ENCODE assay signal across 24 cellular contexts in the genomic region with DNA sequence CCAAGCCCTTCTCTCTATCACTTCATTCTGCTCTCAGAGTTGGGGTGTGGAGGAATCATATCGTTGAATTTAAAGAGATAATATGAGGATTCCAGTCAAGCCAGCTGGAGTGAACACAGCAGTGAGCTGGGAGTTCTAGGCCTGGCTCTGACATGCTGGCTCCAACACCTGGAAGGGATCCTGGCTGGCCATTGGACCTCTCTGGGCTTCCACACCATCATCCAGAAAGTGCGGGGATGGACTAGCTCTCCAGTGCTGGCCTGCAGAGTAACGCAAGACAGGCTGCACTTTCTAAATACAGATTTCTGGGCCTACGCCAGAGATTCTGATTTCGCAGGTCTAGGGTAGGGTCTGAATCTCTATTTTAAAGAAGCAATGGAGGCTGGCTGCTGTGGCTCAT. TPM values are rescaled to one million over a fixed set of nuclear protein-coding genes. Genes with fewer than 3 reads are reported as not detected.
DNase-seq lines count a peak whose midpoint lies in the region; ATAC-seq and TF ChIP-seq lines count a peak whose summit lies in the region.
"Had no signal": no experiment of that assay in that cellular context is flagged by ENCODE, and none has a peak within 500 bp of the region (broad histone marks: within the 10 kb centered on the region; RNA-seq: fewer than 3 reads in every experiment).

No MANE protein-coding gene starts in this region.

- H3K4me1 ChIP-seq in endodermal cell (ENCODE audit: control insufficient read depth, insufficient read depth, low read length): peaks cover 12% of the 10 kb centered on the region
- no peaks in the 10 kb centered on the region for H3K4me1 ChIP-seq in sigmoid colon
- H3K4me1 ChIP-seq: BE2C had no signal

- 83 to 98% methylated on average over 3 to 5 of the region's 5 CpGs for WGBS in endodermal cell (ENCODE audit: insufficient coverage in 1 of 2, insufficient read length in 1 of 2), 2 experiments
- WGBS in sigmoid colon, 2 donors: 95 to 96% methylated on average over 5 of the region's 5 CpGs

- TF ChIP-seq POLR2A in sigmoid colon (IDR thresholded peaks at IDR 0.05): no peak

- TF ChIP-seq CTCF in endodermal cell (conservative IDR thresholded peaks at IDR 0.05): no peak
- no peak for TF ChIP-seq CTCF in sigmoid colon (IDR thresholded peaks at IDR 0.05)

- no peak for DNase-seq in activated CD4-positive, alpha-beta T cell treated with anti-CD3 and anti-CD28 coated beads, Interleukin-2, amount 10 ng/mL, durations not matched to agents 24 days and 14 days
- DNase-seq in activated CD4-positive, alpha-beta T cell treated with anti-CD3 and anti-CD28 coated beads for 4 hours: no peak
- DNase-seq in 8988T: peak; percentile 0
- DNase-seq in endodermal cell: peak; percentile 40
- peak; percentile 64 for DNase-seq in sigmoid colon
- DNase-seq: ACHN; AML-193; BE2C; CD4-positive, alpha-beta T cell; CD8-positive, alpha-beta memory T cell; DMS 273 treated with DMSO at 0.1 percent for 48 hours; DMS79; EL; GDM1; H9 had no signal

- H3K9me3 Mint-ChIP-seq in activated CD4-positive, alpha-beta T cell treated with anti-CD3 and anti-CD28 coated beads, Interleukin-2, amount 10 ng/mL, durations not matched to agents 24 days and 14 days: no peaks in the 10 kb centered on the region
- no peaks in the 10 kb centered on the region for H3K9me3 Mint-ChIP-seq in endodermal cell
- H3K9me3 Mint-ChIP-seq: CD14-positive monocyte; CD4-positive, alpha-beta T cell; CD8-positive, alpha-beta memory T cell; GM23338; H9 had no signal

- intact Hi-C loops in activated CD4-positive, alpha-beta T cell treated with anti-CD3 and anti-CD28 coated beads, Interleukin-2, amount 10 ng/mL, durations not matched to agents 24 days and 14 days (cut with micrococcal nuclease): no loop called here
- intact Hi-C loops in sigmoid colon (cut with DNase I): no loop called here

- H3K9me3 ChIP-seq in endodermal cell (ENCODE audit: control insufficient read depth, low read length) (no peaks in the 10 kb centered on the region), sigmoid colon (no peaks in the 10 kb centered on the region)
- H3K9me3 ChIP-seq: A549; BE2C; BLaER1 treated with 17β-estradiol and CSF1 and Interleukin-3, amounts not matched to agents 10 nM and 100 nM had no signal

- H3K27me3 ChIP-seq in endodermal cell (ENCODE audit: control insufficient read depth, insufficient read depth, low read length, poor library complexity, severe bottlenecking): no peaks in the 10 kb centered on the region
- no peaks in the 10 kb centered on the region for H3K27me3 ChIP-seq in sigmoid colon
- H3K27me3 ChIP-seq: BE2C; BLaER1 treated with 17β-estradiol and CSF1 and Interleukin-3, amounts not matched to agents 10 nM and 100 nM had no signal

- H3K27ac ChIP-seq in endodermal cell (ENCODE audit: low read depth, low read length): no peak overlapping the region
- H3K27ac ChIP-seq in sigmoid colon: no peak overlapping the region
- H3K27ac ChIP-seq: 22Rv1; A549; BLaER1 treated with 17β-estradiol and CSF1 and Interleukin-3, amounts not matched to agents 10 nM and 100 nM had no signal

- H3K4me3 ChIP-seq in endodermal cell (ENCODE audit: low read length): no peak overlapping the region
- H3K4me3 ChIP-seq in sigmoid colon: no peak overlapping the region
- H3K4me3 ChIP-seq: A549; BLaER1 treated with 17β-estradiol and CSF1 and Interleukin-3, amounts not matched to agents 10 nM and 100 nM; GM12878; GM23338 had no signal

- no peak for ATAC-seq in HG02938 (IDR thresholded peaks at IDR 0.05; ENCODE audit: unreplicated experiment)
- no peak for ATAC-seq in GM21737 (IDR thresholded peaks at IDR 0.05; ENCODE audit: unreplicated experiment)
- ATAC-seq: A549, GM12878, GM23338, HCT116 had no signal

- no peaks in the 10 kb centered on the region for H3K27me3 Mint-ChIP-seq in activated CD4-positive, alpha-beta T cell treated with anti-CD3 and anti-CD28 coated beads, Interleukin-2, amount 10 ng/mL, durations not matched to agents 24 days and 14 days
- H3K27me3 Mint-ChIP-seq in endodermal cell (ENCODE audit: insufficient read depth): peaks cover 5% of the 10 kb centered on the region
- H3K27me3 Mint-ChIP-seq: CD4-positive, alpha-beta T cell; CD8-positive, alpha-beta memory T cell had no signal

- H3K4me3 Mint-ChIP-seq in activated CD4-positive, alpha-beta T cell treated with anti-CD3 and anti-CD28 coated beads, Interleukin-2, amount 10 ng/mL, durations not matched to agents 24 days and 14 days: no peak overlapping the region
- H3K4me3 Mint-ChIP-seq in endodermal cell: no peak overlapping the region
- H3K4me3 Mint-ChIP-seq: CD14-positive monocyte; CD4-positive, alpha-beta T cell; CD8-positive, alpha-beta memory T cell; GM23338; H9 had no signal

- peaks cover 32% of the 10 kb centered on the region for H3K4me1 Mint-ChIP-seq in activated CD4-positive, alpha-beta T cell treated with anti-CD3 and anti-CD28 coated beads, Interleukin-2, amount 10 ng/mL, durations not matched to agents 24 days and 14 days
- H3K4me1 Mint-ChIP-seq in endodermal cell: peaks cover 24% of the 10 kb centered on the region
- H3K4me1 Mint-ChIP-seq: CD14-positive monocyte had no signal

- H3K36me3 Mint-ChIP-seq in activated CD4-positive, alpha-beta T cell treated with anti-CD3 and anti-CD28 coated beads, Interleukin-2, amount 10 ng/mL, durations not matched to agents 24 days and 14 days (ENCODE audit: low read depth): peaks cover 79% of the 10 kb centered on the region
- H3K36me3 Mint-ChIP-seq in endodermal cell (ENCODE audit: low read depth): no peaks in the 10 kb centered on the region
- H3K36me3 Mint-ChIP-seq: CD8-positive, alpha-beta memory T cell had no signal

- H3K36me3 ChIP-seq in endodermal cell (ENCODE audit: control insufficient read depth, insufficient read depth, low read length) (no peaks in the 10 kb centered on the region), sigmoid colon (no peaks in the 10 kb centered on the region)
- H3K36me3 ChIP-seq: BE2C had no signal

- TF ChIP-seq EP300 in sigmoid colon (IDR thresholded peaks at IDR 0.05): no peak

- peak overlapping the region; percentile 60 for H3K27ac Mint-ChIP-seq in activated CD4-positive, alpha-beta T cell treated with anti-CD3 and anti-CD28 coated beads, Interleukin-2, amount 10 ng/mL, durations not matched to agents 24 days and 14 days
- no peak overlapping the region for H3K27ac Mint-ChIP-seq in endodermal cell
- H3K27ac Mint-ChIP-seq: CD4-positive, alpha-beta T cell; GM23338; H9 had no signal

- no peak overlapping the region for H3K9ac ChIP-seq in endodermal cell (ENCODE audit: extremely low read depth, low read length, poor library complexity, severe bottlenecking)
- H3K9ac ChIP-seq: BLaER1 treated with 17β-estradiol and CSF1 and Interleukin-3, amounts not matched to agents 10 nM and 100 nM had no signal

RNA-seq across cellular contexts. Expression of gene HDAC7, which starts 34.8 kb away (rescaled TPM):
- total RNA-seq in activated CD4-positive, alpha-beta T cell treated with anti-CD3 and anti-CD28 coated beads, Interleukin-2, amount 10 ng/mL, durations not matched to agents 24 days and 14 days: 405 and 419 TPM in 2 replicates
- total RNA-seq in endodermal cell (100 to 1,000 TPM; 146 to 154 TPM), sigmoid colon (10 to 100 TPM; 45.3 to 79.2 (median 53.1) TPM)
- polyA plus RNA-seq in endodermal cell (2013, experiment 1 of 2): 73.0 TPM
- 68.5 TPM for polyA plus RNA-seq in endodermal cell (2013, experiment 2 of 2)
- polyA plus RNA-seq in sigmoid colon: 10 to 100 TPM in 2 of 3 donors, 1 to 10 TPM in 1; 6.5 to 44.8 (median 16.8) TPM

RNA-seq across cellular contexts. Expression of gene VDR, which starts 50.3 kb away (rescaled TPM):
- total RNA-seq in activated CD4-positive, alpha-beta T cell treated with anti-CD3 and anti-CD28 coated beads, Interleukin-2, amount 10 ng/mL, durations not matched to agents 24 days and 14 days: 267 and 277 TPM in 2 replicates
- total RNA-seq in endodermal cell (under 1 TPM in 1 of 2 donors, not detected in 1; 0.04 TPM), sigmoid colon (1 to 10 TPM in 3 of 4 donors, under 1 TPM in 1; 0.71 to 2.5 (median 1.5) TPM)
- polyA plus RNA-seq in endodermal cell (2013, experiment 1 of 2): not detected
- polyA plus RNA-seq in endodermal cell (2013, experiment 2 of 2): not detected
- polyA plus RNA-seq in sigmoid colon: 10 to 100 TPM; 36.0 to 69.1 (median 60.5) TPM

Comparison
In these comparisons a context has a peak if more than half of its experiments do, and no peak if none do; other contexts are left out.
1. DNase-seq: peak in 8988T (single experiment), endodermal cell (single experiment) and sigmoid colon (single experiment); none in activated CD4-positive, alpha-beta T cell treated with anti-CD3 and anti-CD28 coated beads, Interleukin-2, amount 10 ng/mL, durations not matched to agents 24 days and 14 days (single experiment) and activated CD4-positive, alpha-beta T cell treated with anti-CD3 and anti-CD28 coated beads for 4 hours (0 of 2).
2. RNA of gene VDR, which starts 50.3 kb away (total RNA-seq): 267 to 277 TPM in activated CD4-positive, alpha-beta T cell treated with anti-CD3 and anti-CD28 coated beads, Interleukin-2, amount 10 ng/mL, durations not matched to agents 24 days and 14 days; 0.71 to 2.5 TPM in sigmoid colon and 0.04 TPM in endodermal cell; every median in the first group is over 10 times any median in the second.